In the genomic region with DNA sequence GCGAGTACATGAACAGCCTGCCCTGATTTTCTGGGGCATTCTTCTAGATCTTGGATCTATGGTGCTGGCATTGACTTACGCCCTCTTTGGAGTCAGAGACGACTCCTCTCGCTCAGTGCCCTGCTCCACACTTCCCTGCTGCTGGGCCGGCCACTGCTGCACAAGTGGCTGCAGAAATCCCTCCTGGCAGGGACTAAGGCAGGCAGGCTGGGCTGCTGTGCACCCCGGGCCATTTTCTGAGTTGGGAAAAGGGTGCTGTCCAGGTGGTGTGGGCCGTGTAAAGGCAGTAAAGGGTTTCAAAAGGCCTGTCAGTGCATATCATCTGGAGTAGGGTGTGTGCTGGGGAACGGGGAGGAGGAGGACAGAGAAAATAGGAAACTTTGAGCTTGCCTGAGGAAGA, we compare ENCODE assay signal across 1 cellular context. TPM values are rescaled to one million over a fixed set of nuclear protein-coding genes. Genes with fewer than 3 reads are reported as not detected.
"Had no signal": no experiment of that assay in that cellular context is flagged by ENCODE, and none has a peak within 500 bp of the region (broad histone marks: within the 10 kb centered on the region; RNA-seq: fewer than 3 reads in every experiment).

No MANE protein-coding gene starts in this region.

RNA-seq across cellular contexts. Expression of gene KCNJ12, which starts 50.1 kb away (rescaled TPM):
- total RNA-seq: HFFc6 had no signal
